16 cellular contexts compared by ENCODE assay signal in the genomic region with DNA sequence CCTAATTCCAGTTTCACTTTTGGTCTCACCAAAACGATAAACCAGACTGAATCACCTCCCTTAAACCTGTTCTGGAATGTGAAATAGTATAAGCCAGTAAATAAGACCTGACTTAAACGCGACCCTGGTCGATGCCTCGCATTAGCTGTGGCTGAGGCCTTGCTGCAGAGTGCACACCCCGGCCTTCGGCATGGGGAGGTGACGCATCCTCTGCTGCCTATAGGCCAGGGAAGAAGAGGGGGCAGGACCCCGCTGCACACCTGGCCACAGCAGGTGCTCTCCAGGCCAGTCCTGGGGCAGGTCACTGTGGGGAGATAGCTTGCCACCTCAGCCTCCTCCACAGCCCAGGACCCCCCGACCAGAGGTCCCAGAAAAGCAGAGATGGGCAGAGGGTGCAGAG.
"Had no signal": no experiment of that assay in that cellular context is flagged by ENCODE, and none has a peak within 500 bp of the region (broad histone marks: within the 10 kb centered on the region; RNA-seq: fewer than 3 reads in every experiment).

No MANE protein-coding gene starts in this region.

- H3K27ac ChIP-seq: adrenal gland, esophagus muscularis mucosa, gastroesophageal sphincter, heart left ventricle, thoracic aorta, upper lobe of right lung had no signal

- H3K4me3 ChIP-seq: adrenal gland, esophagus muscularis mucosa, gastroesophageal sphincter, heart left ventricle, smooth muscle cell, thoracic aorta, upper lobe of right lung had no signal

- H3K4me2 ChIP-seq: smooth muscle cell had no signal

- DNase-seq: activated CD4-positive, alpha-beta T cell treated with anti-CD3 and anti-CD28 coated beads, Interleukin-2, amount 10 ng/mL, durations not matched to agents 7 days and 5 days; activated CD8-positive, alpha-beta memory T cell treated with anti-CD3 and anti-CD28 coated beads, Interleukin-2, amount 50 U/mL, for 4 hours; activated effector memory CD4-positive, alpha-beta T cell treated with anti-CD3 and anti-CD28 coated beads, Interleukin-2, amount 50 U/mL, for 16 hours; activated T-cell treated with anti-CD3 and anti-CD28 coated beads, Interleukin-2, amount 50 U/mL, for 48 hours; adrenal gland; effector CD4-positive, alpha-beta T cell; midbrain; stimulated activated CD4-positive, alpha-beta T cell treated with anti-CD3 and anti-CD28 coated beads, Interleukin-4, amount 100 ng/mL, for 1 hour; T-helper 9 cell; upper lobe of right lung had no signal

- H3K27me3 ChIP-seq: adrenal gland, esophagus muscularis mucosa, gastroesophageal sphincter, heart left ventricle, upper lobe of right lung had no signal

- H3K36me3 ChIP-seq: upper lobe of right lung had no signal

- H3K4me1 ChIP-seq: adrenal gland, esophagus muscularis mucosa, gastroesophageal sphincter, heart left ventricle, upper lobe of right lung had no signal

- ATAC-seq: gastroesophageal sphincter, sciatic nerve had no signal

- H3K9me3 ChIP-seq: adrenal gland, esophagus muscularis mucosa, gastroesophageal sphincter, heart left ventricle, thoracic aorta, upper lobe of right lung had no signal
